17 cellular contexts compared by ENCODE assay signal in genomic region chr2:239178484-239178883, GRCh38.
A peak's percentile ranks its signal among the peaks of the same experiment; 100 is the strongest.
DNase-seq lines count a peak whose midpoint lies in the region; ATAC-seq and TF ChIP-seq lines count a peak whose summit lies in the region.
"Had no signal": no experiment of that assay in that cellular context is flagged by ENCODE, and none has a peak within 500 bp of the region (broad histone marks: within the 10 kb centered on the region; RNA-seq: fewer than 3 reads in every experiment).

No MANE protein-coding gene starts in this region.

- H3K79me1 ChIP-seq in mesenchymal stem cell (replicated peaks; ENCODE audit: low read length, poor library complexity, severe bottlenecking) = peaks cover 16% of the 10 kb centered on the region

- WGBS in mesenchymal stem cell = 96% methylated on average over 10 of the region's 10 CpGs

- peaks cover 5% of the 10 kb centered on the region for H3K4me1 ChIP-seq in mesenchymal stem cell (ENCODE audit: control insufficient read depth, insufficient read depth, low read depth, low read length)
- H3K4me1 ChIP-seq: A549 had no signal

- peaks cover 41% of the 10 kb centered on the region for H3K36me3 Mint-ChIP-seq in progenitor cell of endocrine pancreas (ENCODE audit: insufficient read depth)

- H3K4me1 Mint-ChIP-seq in progenitor cell of endocrine pancreas (ENCODE audit: low read depth) = peaks cover 14% of the 10 kb centered on the region

- H2BK5ac ChIP-seq in mesenchymal stem cell (ENCODE audit: low read depth, low read length, poor library complexity, severe bottlenecking) = no peak overlapping the region

- H2AK5ac ChIP-seq in mesenchymal stem cell (ENCODE audit: low read length, severe bottlenecking) = no peak overlapping the region

- no peak overlapping the region for H4K91ac ChIP-seq in mesenchymal stem cell (ENCODE audit: low read length)

- no peak overlapping the region for H4K8ac ChIP-seq in mesenchymal stem cell (ENCODE audit: low read length)

- H2AFZ ChIP-seq in mesenchymal stem cell (ENCODE audit: low read depth, low read length) = no peak overlapping the region

- peak overlapping the region; percentile 33 for H3K27ac Mint-ChIP-seq in progenitor cell of endocrine pancreas

- peaks cover 16% of the 10 kb centered on the region for H3K9me3 ChIP-seq in mesenchymal stem cell (ENCODE audit: control insufficient read depth, low read length)

- H3K4me3 Mint-ChIP-seq in progenitor cell of endocrine pancreas (ENCODE audit: low read depth) = no peak overlapping the region

- H2BK120ac ChIP-seq in mesenchymal stem cell (ENCODE audit: low read depth, low read length) = no peak overlapping the region

- no peaks in the 10 kb centered on the region for H3K27me3 Mint-ChIP-seq in progenitor cell of endocrine pancreas

- DNase-seq in cardiac septum (ENCODE audit: low spot score) = peak; percentile 54
- DNase-seq in Right ventricle myocardium inferior (ENCODE audit: missing footprints) = no peak
- DNase-seq in coronary artery (ENCODE audit: low spot score) = peak; percentile 22
- no peak for DNase-seq in progenitor cell of endocrine pancreas (ENCODE audit: low spot score, unreplicated experiment)
- DNase-seq in mesenchymal stem cell = no peak
- no peak for DNase-seq in foreskin melanocyte
- no peak for DNase-seq in activated gamma-delta T cell (lab: John Stamatoyannopoulos, UW)
- DNase-seq: DMS53; KBM-7; NCI-H1417 treated with DMSO at 0.1 percent for 48 hours; NCI-H2029; NCI-H2171; NCI-H446; NK-92 treated with Interleukin-12 subunit alpha and Interleukin-12 subunit beta, amount 100 ng/mL, for 24 hours had no signal

- H2BK12ac ChIP-seq in mesenchymal stem cell (ENCODE audit: low read length in 2 of 2) = no peak overlapping the region

- no peak overlapping the region for H2BK15ac ChIP-seq in mesenchymal stem cell (ENCODE audit: low read depth, poor library complexity, severe bottlenecking)

- ATAC-seq in Right ventricle myocardium inferior = no peak
- ATAC-seq in GM21723 (IDR thresholded peaks at IDR 0.05; ENCODE audit: unreplicated experiment) = no peak
- ATAC-seq: A549 had no signal

- no peak overlapping the region for H3K14ac ChIP-seq in mesenchymal stem cell (ENCODE audit: low read length in 2 of 2)

- peaks cover 21 to 62% of the 10 kb centered on the region in 2 experiments for H3K36me3 ChIP-seq in mesenchymal stem cell (ENCODE audit: control insufficient read depth in 1 of 2, insufficient read depth in 2 of 2, low read depth in 1 of 2, low read length in 2 of 2)

- peaks cover 14% of the 10 kb centered on the region for H3K9me3 Mint-ChIP-seq in progenitor cell of endocrine pancreas (ENCODE audit: low read depth)

- H3K27ac ChIP-seq in coronary artery (no peak overlapping the region), mesenchymal stem cell (ENCODE audit: low read length, poor library complexity, severe bottlenecking) (no peak overlapping the region)
- H3K27ac ChIP-seq: A549, C4-2B had no signal

- no peak overlapping the region for H3K9ac ChIP-seq in mesenchymal stem cell (ENCODE audit: low read length)

- H3K23ac ChIP-seq in mesenchymal stem cell (ENCODE audit: low read length in 2 of 2) = no peak overlapping the region

- intact Hi-C loops in cardiac septum (cut with DNase I) = no loop called here
- intact Hi-C loops in Right ventricle myocardium inferior (cut with DNase I) = no loop called here

- H3K27me3 ChIP-seq in mesenchymal stem cell (ENCODE audit: control insufficient read depth in 1 of 2, insufficient read depth in 1 of 2, low read length in 2 of 2) = no peaks in the 10 kb centered on the region

- no peak overlapping the region for H3K18ac ChIP-seq in mesenchymal stem cell (ENCODE audit: low read depth in 1 of 2, low read length in 2 of 2)

- no peak for TF ChIP-seq CTCF in coronary artery (IDR thresholded peaks at IDR 0.05)
- no peak for TF ChIP-seq CTCF in progenitor cell of endocrine pancreas (IDR thresholded peaks at IDR 0.05; ENCODE audit: unreplicated experiment)

- H3K4me3 ChIP-seq in coronary artery = no peak overlapping the region
- H3K4me3 ChIP-seq in mesenchymal stem cell (ENCODE audit: insufficient read depth in 1 of 2, low read depth in 1 of 2, low read length in 2 of 2) = no peak overlapping the region
- H3K4me3 ChIP-seq: A549 had no signal

- no peak overlapping the region for H3K4ac ChIP-seq in mesenchymal stem cell (ENCODE audit: low read depth in 1 of 2, low read length in 2 of 2)

- H3K4me2 ChIP-seq in mesenchymal stem cell (ENCODE audit: low read length, poor library complexity, severe bottlenecking) = no peak overlapping the region
- H3K4me2 ChIP-seq: A549 had no signal

Comparison
In these comparisons a context has a peak if more than half of its experiments do, and no peak if none do; other contexts are left out.
1. DNase-seq: peak in cardiac septum (single experiment) and coronary artery (single experiment); none in Right ventricle myocardium inferior (single experiment), progenitor cell of endocrine pancreas (single experiment), mesenchymal stem cell (single experiment), foreskin melanocyte (single experiment) and activated gamma-delta T cell (single experiment).